ENCODE assay signal across 1 cellular context in the genomic region with DNA sequence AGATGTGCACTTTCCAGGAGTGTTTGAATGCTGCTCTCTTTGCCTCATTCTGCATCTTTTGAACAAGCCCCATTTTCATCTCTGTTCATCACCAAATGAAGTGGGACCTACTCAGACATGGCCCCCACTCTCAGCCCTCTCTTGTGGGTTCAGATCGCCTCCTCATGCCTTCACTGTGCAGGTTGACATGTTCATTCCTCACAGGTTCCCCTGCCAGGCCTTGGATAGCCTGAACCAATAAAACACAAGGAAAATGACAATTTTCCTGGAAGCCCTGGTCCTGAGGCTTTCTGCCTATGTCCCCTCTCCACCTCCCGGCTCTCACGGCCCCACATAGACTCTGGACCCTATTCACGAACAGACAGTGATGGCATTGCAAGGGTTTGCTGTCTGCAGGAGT.
TF ChIP-seq lines count a peak whose summit lies in the region.

No MANE protein-coding gene starts in this region.

TF ChIP-seq in neural cell, 6 proteins besides CTCF, POLR2A, EP300 and RAD21 (continued from another document):
- TF ChIP-seq SMC3 (conservative IDR thresholded peaks at IDR 0.05; ENCODE audit: poor library complexity) (no peak), POLR2AphosphoS5 (IDR thresholded peaks at IDR 0.05) (no peak)
- TF ChIP-seq, protein P1, sequence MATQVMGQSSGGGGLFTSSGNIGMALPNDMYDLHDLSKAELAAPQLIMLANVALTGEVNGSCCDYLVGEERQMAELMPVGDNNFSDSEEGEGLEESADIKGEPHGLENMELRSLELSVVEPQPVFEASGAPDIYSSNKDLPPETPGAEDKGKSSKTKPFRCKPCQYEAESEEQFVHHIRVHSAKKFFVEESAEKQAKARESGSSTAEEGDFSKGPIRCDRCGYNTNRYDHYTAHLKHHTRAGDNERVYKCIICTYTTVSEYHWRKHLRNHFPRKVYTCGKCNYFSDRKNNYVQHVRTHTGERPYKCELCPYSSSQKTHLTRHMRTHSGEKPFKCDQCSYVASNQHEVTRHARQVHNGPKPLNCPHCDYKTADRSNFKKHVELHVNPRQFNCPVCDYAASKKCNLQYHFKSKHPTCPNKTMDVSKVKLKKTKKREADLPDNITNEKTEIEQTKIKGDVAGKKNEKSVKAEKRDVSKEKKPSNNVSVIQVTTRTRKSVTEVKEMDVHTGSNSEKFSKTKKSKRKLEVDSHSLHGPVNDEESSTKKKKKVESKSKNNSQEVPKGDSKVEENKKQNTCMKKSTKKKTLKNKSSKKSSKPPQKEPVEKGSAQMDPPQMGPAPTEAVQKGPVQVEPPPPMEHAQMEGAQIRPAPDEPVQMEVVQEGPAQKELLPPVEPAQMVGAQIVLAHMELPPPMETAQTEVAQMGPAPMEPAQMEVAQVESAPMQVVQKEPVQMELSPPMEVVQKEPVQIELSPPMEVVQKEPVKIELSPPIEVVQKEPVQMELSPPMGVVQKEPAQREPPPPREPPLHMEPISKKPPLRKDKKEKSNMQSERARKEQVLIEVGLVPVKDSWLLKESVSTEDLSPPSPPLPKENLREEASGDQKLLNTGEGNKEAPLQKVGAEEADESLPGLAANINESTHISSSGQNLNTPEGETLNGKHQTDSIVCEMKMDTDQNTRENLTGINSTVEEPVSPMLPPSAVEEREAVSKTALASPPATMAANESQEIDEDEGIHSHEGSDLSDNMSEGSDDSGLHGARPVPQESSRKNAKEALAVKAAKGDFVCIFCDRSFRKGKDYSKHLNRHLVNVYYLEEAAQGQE (IDR thresholded peaks at IDR 0.05; ENCODE audit: borderline replicate concordance), result no peak
